8 cellular contexts compared by ENCODE assay signal in genomic region chr12:9647825-9648700, GRCh38. TPM values are rescaled to one million over a fixed set of nuclear protein-coding genes. Genes with fewer than 3 reads are reported as not detected.
A peak's percentile ranks its signal among the peaks of the same experiment; 100 is the strongest.
DNase-seq lines count a peak whose midpoint lies in the region; ATAC-seq, FAIRE-seq and TF ChIP-seq lines count a peak whose summit lies in the region.

No MANE protein-coding gene starts in this region.

- peak overlapping the region; percentile 84 for H3K4me3 ChIP-seq in iPS-20b (ENCODE audit: low read length)
- peak overlapping the region; percentile 26 to 67 for H3K4me3 ChIP-seq in small intestine (ENCODE audit: low read depth in 1 of 2, low read length in 2 of 2)

- H3K9me3 Mint-ChIP-seq in brain: peaks cover 0 to 6% (median 0%) of the 10 kb centered on the region in 5 experiments

- peak overlapping the region; percentile 46 for H3K27ac ChIP-seq in iPS-20b (ENCODE audit: low read length)
- peak overlapping the region; percentile 85 to 88 for H3K27ac ChIP-seq in small intestine (ENCODE audit: low read depth in 1 of 2, low read length in 1 of 2)

- peaks cover 25% of the 10 kb centered on the region for H3K4me1 ChIP-seq in iPS-20b (ENCODE audit: insufficient read depth, low read length)
- H3K4me1 ChIP-seq in small intestine (ENCODE audit: control insufficient read depth in 2 of 2, insufficient read depth in 1 of 2, low read depth in 1 of 2, low read length in 1 of 2): peaks cover 2 to 4% of the 10 kb centered on the region in 2 donors

- no peak for FAIRE-seq in small intestine (lab: Jason Lieb, UNC)

- peak overlapping the region; percentile 89 for H3K9ac ChIP-seq in iPS-20b (ENCODE audit: low read depth, low read length)

- DNase-seq in NCI-H2029 (lab: John Stamatoyannopoulos, UW): peak; percentile 40
- no peak for DNase-seq in NCI-H2029 treated with DMSO at 0.1 percent for 48 hours (lab: John Stamatoyannopoulos, UW)
- DNase-seq in NCI-H1694 treated with DMSO at 0.1 percent for 48 hours (lab: John Stamatoyannopoulos, UW): peak; percentile 59
- DNase-seq in UCSD-AML1 (lab: John Stamatoyannopoulos, UW; ENCODE audit: unreplicated experiment): peak; percentile 91
- peak; percentile 78 for DNase-seq in small intestine

- peaks cover 7% of the 10 kb centered on the region for H3K36me3 Mint-ChIP-seq in brain

- H3K9me3 ChIP-seq in iPS-20b (ENCODE audit: insufficient read depth, low read depth, low read length) (no peaks in the 10 kb centered on the region), small intestine (ENCODE audit: control insufficient read depth, low read depth) (peaks cover 2% of the 10 kb centered on the region)

- H3K27me3 ChIP-seq in iPS-20b (ENCODE audit: insufficient read depth, low read length) (no peaks in the 10 kb centered on the region), small intestine (ENCODE audit: control insufficient read depth in 2 of 2, insufficient read depth in 2 of 2, low read length in 2 of 2) (no peaks in the 10 kb centered on the region)

- 0 to 1% (median 0%) methylated on average over 55 of the region's 55 CpGs for WGBS in small intestine, 3 donors

- H3K27ac Mint-ChIP-seq in brain: peak overlapping the region; percentile 70 to 96 (median 88)

- peak; percentile 71 for ATAC-seq in HG02885 (IDR thresholded peaks at IDR 0.05; ENCODE audit: poor library complexity, unreplicated experiment)

- no peak for TF ChIP-seq CTCF in brain (conservative IDR thresholded peaks at IDR 0.05)

- peaks cover under 1% of the 10 kb centered on the region for H3K27me3 Mint-ChIP-seq in brain

- H3K36me3 ChIP-seq in iPS-20b (ENCODE audit: insufficient read depth, low read depth, low read length): 0 out of 2 replicates have a peak, but pooled peaks cover 3% of the 10 kb centered on the region
- H3K36me3 ChIP-seq in small intestine (ENCODE audit: control insufficient read depth in 2 of 2, insufficient read depth in 2 of 2, low read length in 2 of 2): no peaks in the 10 kb centered on the region

- H3K4me3 Mint-ChIP-seq in brain: peak overlapping the region; percentile 79 to 94 (median 89)

- H3K4me1 Mint-ChIP-seq in brain: peaks cover 49% of the 10 kb centered on the region

RNA-seq across cellular contexts. Expression of gene CLEC2D, which starts 21.4 kb away (rescaled TPM):
- polyA plus RNA-seq in brain (ENCODE audit: insufficient read depth, low read depth, low replicate concordance): 0.81 TPM
- polyA plus RNA-seq in small intestine: 1 to 10 TPM in 2 of 3 donors, under 1 TPM in 1; 0.67 to 2.4 (median 2.0) TPM

RNA-seq across cellular contexts. Expression of gene KLRB1, which starts 40.3 kb away (rescaled TPM):
- polyA plus RNA-seq in brain (ENCODE audit: insufficient read depth, low read depth, low replicate concordance): 0.37 TPM
- 10 to 100 TPM in 1 of 3 donors, 1 to 10 TPM in 2; 2.5 to 15.9 (median 2.9) TPM for polyA plus RNA-seq in small intestine
